Comparison of ENCODE assay signal across 12 cellular contexts in the genomic region with DNA sequence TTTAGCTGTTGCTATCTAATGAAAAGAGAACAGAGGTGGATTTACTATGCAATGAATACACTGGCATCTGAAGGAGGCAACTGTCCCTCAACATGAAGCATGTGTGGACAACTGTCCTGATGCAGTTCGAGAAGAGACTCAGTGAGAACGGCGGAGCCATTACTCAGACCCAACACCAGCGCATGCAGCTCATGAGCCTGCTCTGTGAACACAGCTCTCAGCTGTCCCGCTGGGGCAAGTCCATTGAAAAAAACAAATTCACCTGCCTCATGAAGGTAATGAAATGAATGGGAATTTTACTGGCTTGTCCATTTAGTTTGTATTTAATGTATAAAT.
"Had no signal": no experiment of that assay in that cellular context is flagged by ENCODE, and none has a peak within 500 bp of the region (broad histone marks: within the 10 kb centered on the region; RNA-seq: fewer than 3 reads in every experiment).

No MANE protein-coding gene starts in this region.

- H3K27me3 ChIP-seq: pancreas had no signal

- H3K9me3 ChIP-seq: pancreas had no signal

- H3K4me3 ChIP-seq: pancreas, skin epidermis had no signal

- H3K4me1 ChIP-seq: pancreas had no signal

- H3K27ac ChIP-seq: pancreas had no signal

- DNase-seq: activated CD4-positive, alpha-beta T cell treated with anti-CD3 and anti-CD28 coated beads, Interleukin-2, amount 10 ng/mL, durations not matched to agents 24 days and 14 days; activated CD4-positive, CD25-positive, alpha-beta regulatory T cell; activated naive CD8-positive, alpha-beta T cell treated with anti-CD3 and anti-CD28 coated beads for 36 hours; effector memory CD4-positive, alpha-beta T cell; hypothalamus; kidney; naive B cell; pancreas; stimulated activated CD4-positive, alpha-beta T cell treated with anti-CD3 and anti-CD28 coated beads, Interleukin-4, amount 100 ng/mL, for 24 hours; stimulated activated naive CD4-positive, alpha-beta T cell; SW 1271 had no signal
